1 cellular context compared by ENCODE assay signal in the genomic region with DNA sequence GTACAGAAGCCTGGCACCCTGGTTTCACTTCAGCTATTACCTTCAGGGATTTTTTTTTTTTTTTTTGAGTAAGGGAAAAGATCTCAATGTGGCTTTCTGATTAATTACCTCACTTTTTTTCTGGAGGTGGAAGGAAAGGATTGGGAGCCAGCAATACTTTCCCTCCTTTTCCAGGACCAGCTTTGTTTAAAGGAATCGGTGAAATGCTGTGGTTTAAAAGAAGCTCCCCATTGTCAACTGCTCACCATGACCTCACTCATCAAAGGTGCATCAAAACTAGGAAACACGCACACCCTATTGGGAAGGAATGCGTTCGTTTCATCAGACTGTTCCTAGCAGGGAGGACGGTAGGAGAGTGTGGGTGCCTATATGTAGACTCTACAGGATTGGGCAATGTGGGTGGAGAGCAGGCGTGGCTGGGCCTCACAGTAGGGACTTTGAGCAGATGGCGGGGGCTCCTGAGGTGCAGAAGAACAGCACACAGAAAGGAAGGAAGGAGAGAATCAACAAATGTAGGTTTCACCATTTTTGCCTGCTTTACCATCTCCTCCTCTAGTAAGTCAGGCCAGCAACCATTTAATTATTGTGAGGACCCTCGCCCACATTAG.
TF ChIP-seq lines count a peak whose summit lies in the region.

No MANE protein-coding gene starts in this region.

TF ChIP-seq in HepG2, 621 proteins besides CTCF, POLR2A, EP300 and RAD21 (continued from another document and continues in another):
- TF ChIP-seq HNF1A (IDR thresholded peaks at IDR 0.05; ENCODE audit: low read depth) = peak; percentile 60
- peak; percentile 61; the same call in 1 of the 2 replicates for TF ChIP-seq HNF1A (CRISPR knock-in tag; IDR thresholded peaks at IDR 0.05; ENCODE audit: borderline replicate concordance)
- no peak for TF ChIP-seq ZNF850 (CRISPR knock-in tag; conservative IDR thresholded peaks at IDR 0.05)
- TF ChIP-seq ZNF740 (CRISPR knock-in tag; IDR thresholded peaks at IDR 0.05) = no peak
- TF ChIP-seq CERS6 (CRISPR knock-in tag; IDR thresholded peaks at IDR 0.05) = no peak
- TF ChIP-seq ATF7-NPFF (CRISPR knock-in tag; IDR thresholded peaks at IDR 0.05; ENCODE audit: low read depth) = 0 out of 2 replicates have a peak, but pooled peaks have one; percentile 32
- peak; percentile 92 for TF ChIP-seq ZBTB20 (CRISPR knock-in tag; IDR thresholded peaks at IDR 0.05; ENCODE audit: borderline replicate concordance, low read depth)
- TF ChIP-seq KAT8 (CRISPR knock-in tag; IDR thresholded peaks at IDR 0.05) = peak; percentile 82
- TF ChIP-seq YY1 (IDR thresholded peaks at IDR 0.05; ENCODE audit: insufficient read depth, insufficient replicate concordance, low read depth, low read length) = no peak
- TF ChIP-seq PRMT3 (CRISPR knock-in tag; IDR thresholded peaks at IDR 0.05; ENCODE audit: borderline replicate concordance, low read depth) = no peak
- TF ChIP-seq NRL (CRISPR knock-in tag; IDR thresholded peaks at IDR 0.05; ENCODE audit: borderline replicate concordance) = no peak
- TF ChIP-seq TFDP1 (CRISPR knock-in tag; IDR thresholded peaks at IDR 0.05; ENCODE audit: borderline replicate concordance) = peak; percentile 65; the same call in 1 of the 2 replicates
- no peak for TF ChIP-seq ZNF367 (CRISPR knock-in tag; IDR thresholded peaks at IDR 0.05; ENCODE audit: borderline replicate concordance)
- TF ChIP-seq ATF6 (CRISPR knock-in tag; conservative IDR thresholded peaks at IDR 0.05) = no peak
- 0 out of 2 replicates have a peak, but pooled peaks have one; percentile 48 for TF ChIP-seq ETV5 (CRISPR knock-in tag; IDR thresholded peaks at IDR 0.05; ENCODE audit: borderline replicate concordance)
- peak in 1 of 2 experiments; percentile 41; a peak in 1 of 4 replicates for TF ChIP-seq NR2F1 (CRISPR knock-in tag; IDR thresholded peaks at IDR 0.05)
- TF ChIP-seq ZNF609 (CRISPR knock-in tag; IDR thresholded peaks at IDR 0.05; ENCODE audit: borderline replicate concordance) = peak; percentile 79; the same call in 1 of the 2 replicates
- TF ChIP-seq, protein P1, sequence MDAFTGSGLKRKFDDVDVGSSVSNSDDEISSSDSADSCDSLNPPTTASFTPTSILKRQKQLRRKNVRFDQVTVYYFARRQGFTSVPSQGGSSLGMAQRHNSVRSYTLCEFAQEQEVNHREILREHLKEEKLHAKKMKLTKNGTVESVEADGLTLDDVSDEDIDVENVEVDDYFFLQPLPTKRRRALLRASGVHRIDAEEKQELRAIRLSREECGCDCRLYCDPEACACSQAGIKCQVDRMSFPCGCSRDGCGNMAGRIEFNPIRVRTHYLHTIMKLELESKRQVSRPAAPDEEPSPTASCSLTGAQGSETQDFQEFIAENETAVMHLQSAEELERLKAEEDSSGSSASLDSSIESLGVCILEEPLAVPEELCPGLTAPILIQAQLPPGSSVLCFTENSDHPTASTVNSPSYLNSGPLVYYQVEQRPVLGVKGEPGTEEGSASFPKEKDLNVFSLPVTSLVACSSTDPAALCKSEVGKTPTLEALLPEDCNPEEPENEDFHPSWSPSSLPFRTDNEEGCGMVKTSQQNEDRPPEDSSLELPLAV (CRISPR knock-in tag; conservative IDR thresholded peaks at IDR 0.05; ENCODE audit: low read depth) = no peak
- no peak for TF ChIP-seq CENPT (CRISPR knock-in tag; IDR thresholded peaks at IDR 0.05; ENCODE audit: low read depth)
- TF ChIP-seq ZNF101 (CRISPR knock-in tag; IDR thresholded peaks at IDR 0.05; ENCODE audit: borderline replicate concordance, low read depth) = no peak
- TF ChIP-seq FLYWCH1 (CRISPR knock-in tag; IDR thresholded peaks at IDR 0.05) = no peak
- no peak for TF ChIP-seq ZBTB42 (CRISPR knock-in tag; IDR thresholded peaks at IDR 0.05)
- TF ChIP-seq, protein P2, sequence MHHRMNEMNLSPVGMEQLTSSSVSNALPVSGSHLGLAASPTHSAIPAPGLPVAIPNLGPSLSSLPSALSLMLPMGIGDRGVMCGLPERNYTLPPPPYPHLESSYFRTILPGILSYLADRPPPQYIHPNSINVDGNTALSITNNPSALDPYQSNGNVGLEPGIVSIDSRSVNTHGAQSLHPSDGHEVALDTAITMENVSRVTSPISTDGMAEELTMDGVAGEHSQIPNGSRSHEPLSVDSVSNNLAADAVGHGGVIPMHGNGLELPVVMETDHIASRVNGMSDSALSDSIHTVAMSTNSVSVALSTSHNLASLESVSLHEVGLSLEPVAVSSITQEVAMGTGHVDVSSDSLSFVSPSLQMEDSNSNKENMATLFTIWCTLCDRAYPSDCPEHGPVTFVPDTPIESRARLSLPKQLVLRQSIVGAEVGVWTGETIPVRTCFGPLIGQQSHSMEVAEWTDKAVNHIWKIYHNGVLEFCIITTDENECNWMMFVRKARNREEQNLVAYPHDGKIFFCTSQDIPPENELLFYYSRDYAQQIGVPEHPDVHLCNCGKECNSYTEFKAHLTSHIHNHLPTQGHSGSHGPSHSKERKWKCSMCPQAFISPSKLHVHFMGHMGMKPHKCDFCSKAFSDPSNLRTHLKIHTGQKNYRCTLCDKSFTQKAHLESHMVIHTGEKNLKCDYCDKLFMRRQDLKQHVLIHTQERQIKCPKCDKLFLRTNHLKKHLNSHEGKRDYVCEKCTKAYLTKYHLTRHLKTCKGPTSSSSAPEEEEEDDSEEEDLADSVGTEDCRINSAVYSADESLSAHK (CRISPR knock-in tag; IDR thresholded peaks at IDR 0.05; ENCODE audit: borderline replicate concordance) = no peak
- TF ChIP-seq ARHGAP35 (CRISPR knock-in tag; IDR thresholded peaks at IDR 0.05; ENCODE audit: borderline replicate concordance) = no peak
- no peak for TF ChIP-seq ZNF678 (CRISPR knock-in tag; IDR thresholded peaks at IDR 0.05)
- TF ChIP-seq KLF12 (CRISPR knock-in tag; IDR thresholded peaks at IDR 0.05; ENCODE audit: borderline replicate concordance) = no peak
- peak; percentile 53; the same call in 1 of the 2 replicates for TF ChIP-seq GFI1 (CRISPR knock-in tag; IDR thresholded peaks at IDR 0.05; ENCODE audit: borderline replicate concordance)
- peak; percentile 80 for TF ChIP-seq MYC (CRISPR knock-in tag; IDR thresholded peaks at IDR 0.05; ENCODE audit: borderline replicate concordance)
- TF ChIP-seq GATAD1 (CRISPR knock-in tag; IDR thresholded peaks at IDR 0.05) = peak; percentile 13; the same call in 1 of the 2 replicates
- no peak for TF ChIP-seq ZKSCAN8 (CRISPR knock-in tag; IDR thresholded peaks at IDR 0.05; ENCODE audit: borderline replicate concordance)
- no peak; the same call in 1 of the 2 replicates for TF ChIP-seq ZNF335 (CRISPR knock-in tag; IDR thresholded peaks at IDR 0.05)
